In the genomic region with DNA sequence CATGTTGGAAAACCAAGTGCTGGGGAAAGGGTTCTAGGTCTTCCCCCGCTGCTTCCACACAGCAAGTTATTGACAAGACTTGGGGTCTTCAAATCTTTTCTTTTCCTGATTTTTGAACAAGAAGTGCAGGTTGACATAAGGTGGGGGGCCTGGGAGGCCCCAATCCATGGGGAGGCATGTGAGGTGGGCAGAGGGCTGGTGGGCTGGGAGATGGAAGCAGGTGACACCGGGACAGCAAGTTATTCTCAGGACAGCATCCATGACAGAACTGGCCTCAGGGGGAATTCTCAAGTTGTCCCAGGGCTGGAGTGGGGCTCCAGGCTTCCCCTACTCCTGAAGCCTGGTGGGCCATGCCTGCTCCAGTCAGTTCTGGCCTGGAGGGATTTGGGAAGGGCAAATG, we compare ENCODE assay signal across 15 cellular contexts. TPM values are rescaled to one million over a fixed set of nuclear protein-coding genes. Genes with fewer than 3 reads are reported as not detected.
DNase-seq lines count a peak whose midpoint lies in the region; ATAC-seq and TF ChIP-seq lines count a peak whose summit lies in the region.
"Had no signal": no experiment of that assay in that cellular context is flagged by ENCODE, and none has a peak within 500 bp of the region (broad histone marks: within the 10 kb centered on the region; RNA-seq: fewer than 3 reads in every experiment).

No MANE protein-coding gene starts in this region.

- no peak overlapping the region for H3K9ac ChIP-seq in neural progenitor cell

- H3K27me3 ChIP-seq in right atrium auricular region = peaks cover 10 to 17% of the 10 kb centered on the region in 2 donors
- H3K27me3 ChIP-seq in neural progenitor cell = peaks cover 29% of the 10 kb centered on the region
- H3K27me3 ChIP-seq in sigmoid colon = peaks cover 14 to 54% (median 27%) of the 10 kb centered on the region in 3 donors
- H3K27me3 ChIP-seq in CD8-positive, alpha-beta T cell (ENCODE audit: insufficient read depth, low read length) = peaks cover 10% of the 10 kb centered on the region

- H3K27ac Mint-ChIP-seq in neural progenitor cell = peak overlapping the region; percentile 21
- no peak overlapping the region for H3K27ac Mint-ChIP-seq in CD8-positive, alpha-beta T cell
- H3K27ac Mint-ChIP-seq: CD4-positive, alpha-beta memory T cell; GM23338 had no signal

- TF ChIP-seq EP300 in sigmoid colon (IDR thresholded peaks at IDR 0.05) = no peak

- H3K9me3 Mint-ChIP-seq in neural progenitor cell = no peaks in the 10 kb centered on the region
- H3K9me3 Mint-ChIP-seq in CD8-positive, alpha-beta T cell = no peaks in the 10 kb centered on the region
- H3K9me3 Mint-ChIP-seq: GM23338 had no signal

- no peak for TF ChIP-seq POLR2A in sigmoid colon (IDR thresholded peaks at IDR 0.05)

- intact Hi-C loops in cardiac septum (cut with DNase I) (no loop called here), sigmoid colon (cut with DNase I) (no loop called here)
- intact Hi-C loops in CD8-positive, alpha-beta T cell (cut with DNase I, micrococcal nuclease) = no loop called here

- H3K79me2 ChIP-seq in neural progenitor cell (ENCODE audit: low read depth) = no peaks in the 10 kb centered on the region

- no peaks in the 10 kb centered on the region for H3K36me3 Mint-ChIP-seq in neural progenitor cell
- H3K36me3 Mint-ChIP-seq in CD8-positive, alpha-beta T cell = no peaks in the 10 kb centered on the region
- H3K36me3 Mint-ChIP-seq: CD4-positive, alpha-beta memory T cell had no signal

- 92 to 96% methylated on average over 2 of the region's 2 CpGs for WGBS in sigmoid colon, 2 donors

- H2AFZ ChIP-seq in neural progenitor cell (replicated peaks) = no peak overlapping the region
- H2AFZ ChIP-seq: GM23338 had no signal

- H3K4me1 ChIP-seq in right atrium auricular region (peaks cover 0 to 14% of the 10 kb centered on the region in 2 donors), neural progenitor cell (peaks cover 29% of the 10 kb centered on the region), sigmoid colon (peaks cover 0 to 7% (median 3%) of the 10 kb centered on the region in 4 donors)
- H3K4me1 ChIP-seq in CD8-positive, alpha-beta T cell (ENCODE audit: insufficient read depth, low read length) = no peaks in the 10 kb centered on the region

- H3K4me1 Mint-ChIP-seq in neural progenitor cell = peaks cover 36% of the 10 kb centered on the region
- peaks cover 4% of the 10 kb centered on the region for H3K4me1 Mint-ChIP-seq in CD8-positive, alpha-beta T cell (ENCODE audit: low read depth)

- TF ChIP-seq CTCF in right atrium auricular region (IDR thresholded peaks at IDR 0.05) = no peak
- no peak for TF ChIP-seq CTCF in neural progenitor cell (IDR thresholded peaks at IDR 0.05)
- TF ChIP-seq CTCF in sigmoid colon (IDR thresholded peaks at IDR 0.05) = no peak
- TF ChIP-seq CTCF in CD8-positive, alpha-beta T cell (IDR thresholded peaks at IDR 0.05) = no peak

- H3K9me3 ChIP-seq in right atrium auricular region (no peaks in the 10 kb centered on the region), neural progenitor cell (ENCODE audit: low read depth) (no peaks in the 10 kb centered on the region), sigmoid colon (no peaks in the 10 kb centered on the region)
- H3K9me3 ChIP-seq in CD8-positive, alpha-beta T cell (ENCODE audit: low read length) = no peaks in the 10 kb centered on the region

- no peak overlapping the region for H3K4me3 Mint-ChIP-seq in neural progenitor cell
- H3K4me3 Mint-ChIP-seq in CD8-positive, alpha-beta T cell = no peak overlapping the region
- H3K4me3 Mint-ChIP-seq: CD4-positive, alpha-beta memory T cell; GM23338 had no signal

- peak; percentile 14 for DNase-seq in cardiac septum (ENCODE audit: low spot score)
- no peak for DNase-seq in right atrium auricular region (ENCODE audit: low spot score)
- DNase-seq in neural progenitor cell (ENCODE audit: low spot score) = no peak
- DNase-seq in sigmoid colon = peak; percentile 14
- DNase-seq in NOMO-1 treated with dmso at 0.1 percent for 144 hours (lab: John Stamatoyannopoulos, UW; ENCODE audit: unreplicated experiment) = no peak
- no peak for DNase-seq in CD8-positive, alpha-beta T cell
- DNase-seq in RPMI8226 = no peak
- DNase-seq: 8988T; CD4-positive, alpha-beta memory T cell; COR-L47; DND-41; GDM1 had no signal

- H3K4me3 ChIP-seq in right atrium auricular region (no peak overlapping the region), neural progenitor cell (no peak overlapping the region), sigmoid colon (no peak overlapping the region)
- no peak overlapping the region for H3K4me3 ChIP-seq in CD8-positive, alpha-beta T cell (ENCODE audit: low read depth, low read length)
- H3K4me3 ChIP-seq: GM23338, K562 had no signal

- CTCF ChIA-PET in CD8-positive, alpha-beta T cell (lab: Charles Lee) = no interaction called here

- POLR2A ChIA-PET in CD8-positive, alpha-beta T cell (lab: Charles Lee) = no interaction called here

- ATAC-seq in CD8-positive, alpha-beta T cell = no peak
- ATAC-seq: GM23338, K562 had no signal

- H4K20me1 ChIP-seq in neural progenitor cell (ENCODE audit: low read depth) = peaks cover 21% of the 10 kb centered on the region

- H3K36me3 ChIP-seq in right atrium auricular region (no peaks in the 10 kb centered on the region), neural progenitor cell (no peaks in the 10 kb centered on the region), sigmoid colon (no peaks in the 10 kb centered on the region)
- H3K36me3 ChIP-seq in CD8-positive, alpha-beta T cell (ENCODE audit: insufficient read depth, low read length) = no peaks in the 10 kb centered on the region

- peaks cover 33% of the 10 kb centered on the region for H3K27me3 Mint-ChIP-seq in neural progenitor cell (ENCODE audit: insufficient read depth, low read depth)
- H3K27me3 Mint-ChIP-seq in CD8-positive, alpha-beta T cell (ENCODE audit: low read depth) = peaks cover 55% of the 10 kb centered on the region

- H3K27ac ChIP-seq in right atrium auricular region (no peak overlapping the region), neural progenitor cell (no peak overlapping the region), sigmoid colon (no peak overlapping the region)
- H3K27ac ChIP-seq in CD8-positive, alpha-beta T cell (ENCODE audit: low read depth, low read length) = no peak overlapping the region
- H3K27ac ChIP-seq: C4-2B had no signal

- peaks cover 34% of the 10 kb centered on the region for H3F3A ChIP-seq in neural progenitor cell (ENCODE audit: low read depth)

- H3K4me2 ChIP-seq in neural progenitor cell = no peak overlapping the region
- H3K4me2 ChIP-seq: GM23338 had no signal

RNA-seq across cellular contexts. Expression of gene FGF19, which starts 5.5 kb away (rescaled TPM):
- total RNA-seq in cardiac septum = not detected
- not detected for total RNA-seq in right atrium auricular region
- 0.09 TPM in 1 of 2 replicates, not detected in the other for total RNA-seq in neural progenitor cell (ENCODE audit: low replicate concordance)
- not detected for total RNA-seq in sigmoid colon
- polyA plus RNA-seq in sigmoid colon = not detected
- total RNA-seq in CD8-positive, alpha-beta T cell = not detected
- total RNA-seq: CD4-positive, alpha-beta memory T cell had no signal
- polyA plus RNA-seq: CD4-positive, alpha-beta memory T cell; K562 had no signal

RNA-seq across cellular contexts. Expression of gene LTO1, which starts 23.2 kb away (rescaled TPM):
- total RNA-seq in cardiac septum = 11.8 TPM
- 1 to 10 TPM; 4.7 to 6.0 TPM for total RNA-seq in right atrium auricular region
- total RNA-seq in neural progenitor cell (ENCODE audit: low replicate concordance) = 11.9 and 21.6 TPM in 2 replicates
- total RNA-seq in sigmoid colon = 10 to 100 TPM; 19.3 to 42.9 (median 21.0) TPM
- 10 to 100 TPM; 12.0 to 25.7 (median 16.2) TPM for polyA plus RNA-seq in sigmoid colon
- 10 to 100 TPM; 28.3 to 29.1 TPM for total RNA-seq in CD8-positive, alpha-beta T cell

RNA-seq across cellular contexts. Expression of gene CCND1, which starts 57.4 kb away (rescaled TPM):
- total RNA-seq in cardiac septum (258 TPM), right atrium auricular region (100 to 1,000 TPM in 1 of 2 donors, 10 to 100 TPM in 1; 91.8 to 101 TPM), neural progenitor cell (ENCODE audit: low replicate concordance) (85.0 and 94.0 TPM in 2 replicates), sigmoid colon (10 to 100 TPM in 3 of 4 donors, 1 to 10 TPM in 1; 7.7 to 56.8 (median 31.1) TPM)
- 10 to 100 TPM; 12.0 to 18.8 (median 14.8) TPM for polyA plus RNA-seq in sigmoid colon
- total RNA-seq in CD8-positive, alpha-beta T cell = 1 to 10 TPM; 6.6 to 7.1 TPM

Comparison
In these comparisons a context has a peak if more than half of its experiments do, and no peak if none do; other contexts are left out.
1. DNase-seq: peak in cardiac septum (single experiment) and sigmoid colon (single experiment); none in right atrium auricular region (single experiment), neural progenitor cell (single experiment), NOMO-1 treated with dmso at 0.1 percent for 144 hours (single experiment), CD8-positive, alpha-beta T cell (0 of 7) and RPMI8226 (single experiment).